Comparison of ENCODE assay signal across 13 cellular contexts in genomic region chr12:44286336-44286735, GRCh38.
DNase-seq lines count a peak whose midpoint lies in the region; ATAC-seq, FAIRE-seq and TF ChIP-seq lines count a peak whose summit lies in the region.
"Had no signal": no experiment of that assay in that cellular context is flagged by ENCODE, and none has a peak within 500 bp of the region (broad histone marks: within the 10 kb centered on the region; RNA-seq: fewer than 3 reads in every experiment).

No MANE protein-coding gene starts in this region.

- H3K27me3 Mint-ChIP-seq in natural killer cell (ENCODE audit: low read depth in 2 of 2), result no peaks in the 10 kb centered on the region
- H3K27me3 Mint-ChIP-seq: naive thymus-derived CD8-positive, alpha-beta T cell had no signal

- no peak for TF ChIP-seq CTCF in natural killer cell (IDR thresholded peaks at IDR 0.05)

- intact Hi-C loops in natural killer cell (cut with micrococcal nuclease), result no loop called here

- peaks cover 5% of the 10 kb centered on the region for H3K36me3 Mint-ChIP-seq in natural killer cell

- CTCF ChIA-PET in HEK293T (lab: Yijun Ruan, JAX), result no interaction called here

- DNase-seq in RCC 7860 (ENCODE audit: low spot score), result peak; percentile 11
- peak; percentile 15 for DNase-seq in iris pigment epithelial cell (ENCODE audit: low read depth)
- DNase-seq in HEK293T (ENCODE audit: extremely low spot score), result no peak
- DNase-seq in KG1 (lab: John Stamatoyannopoulos, UW), result no peak
- DNase-seq in activated CD4-positive, alpha-beta T cell treated with anti-CD3 and anti-CD28 coated beads, Interleukin-2, amount 50 U/mL, for 48 hours, result no peak
- DNase-seq in natural killer cell, result no peak
- DNase-seq: DND-41; heart left ventricle; naive thymus-derived CD8-positive, alpha-beta T cell; NCI-H510A; testis had no signal

- FAIRE-seq in RCC 7860 (lab: Jason Lieb, UNC), result no peak

- peaks cover 7 to 12% of the 10 kb centered on the region in 2 donors for H3K9me3 Mint-ChIP-seq in natural killer cell

- ATAC-seq in GM18498 (IDR thresholded peaks at IDR 0.05; ENCODE audit: unreplicated experiment) (peak; percentile 75), HG02610 (IDR thresholded peaks at IDR 0.05; ENCODE audit: unreplicated experiment) (peak; percentile 79), natural killer cell (no peak)
- ATAC-seq: heart left ventricle had no signal

- H3K27ac Mint-ChIP-seq in natural killer cell, result no peak overlapping the region
- H3K27ac Mint-ChIP-seq: naive thymus-derived CD8-positive, alpha-beta T cell had no signal

- POLR2A ChIA-PET in HEK293T (lab: Yijun Ruan, JAX), result no interaction called here

- H3K4me1 Mint-ChIP-seq in natural killer cell, result peaks cover 5% of the 10 kb centered on the region in 2 donors

- H3K4me3 Mint-ChIP-seq in natural killer cell, result no peak overlapping the region
- H3K4me3 Mint-ChIP-seq: naive thymus-derived CD8-positive, alpha-beta T cell had no signal

TF ChIP-seq in HEK293T, 16 proteins besides CTCF, POLR2A, EP300 and RAD21:
- TF ChIP-seq BHLHE40 (IDR thresholded peaks at IDR 0.05; ENCODE audit: borderline replicate concordance) (no peak), TARDBP (IDR thresholded peaks at IDR 0.05) (no peak), ZNF384 (IDR thresholded peaks at IDR 0.05) (no peak), SP1 (IDR thresholded peaks at IDR 0.05) (no peak), ARNT (IDR thresholded peaks at IDR 0.05) (no peak), CTBP1 (IDR thresholded peaks at IDR 0.05; ENCODE audit: borderline replicate concordance) (no peak), L3MBTL2 (conservative IDR thresholded peaks at IDR 0.05) (no peak), NFRKB (IDR thresholded peaks at IDR 0.05) (no peak), FOXA1 (IDR thresholded peaks at IDR 0.05) (no peak), FOXK2 (IDR thresholded peaks at IDR 0.05) (no peak)

Comparison
In these comparisons a context has a peak if more than half of its experiments do, and no peak if none do; other contexts are left out.
1. ATAC-seq: peak in GM18498 (single experiment) and HG02610 (single experiment); none in natural killer cell (0 of 3).
2. DNase-seq: peak in RCC 7860 (single experiment) and iris pigment epithelial cell (single experiment); none in HEK293T (single experiment), KG1 (single experiment), activated CD4-positive, alpha-beta T cell treated with anti-CD3 and anti-CD28 coated beads, Interleukin-2, amount 50 U/mL, for 48 hours (0 of 2) and natural killer cell (single experiment).